In the genomic region with DNA sequence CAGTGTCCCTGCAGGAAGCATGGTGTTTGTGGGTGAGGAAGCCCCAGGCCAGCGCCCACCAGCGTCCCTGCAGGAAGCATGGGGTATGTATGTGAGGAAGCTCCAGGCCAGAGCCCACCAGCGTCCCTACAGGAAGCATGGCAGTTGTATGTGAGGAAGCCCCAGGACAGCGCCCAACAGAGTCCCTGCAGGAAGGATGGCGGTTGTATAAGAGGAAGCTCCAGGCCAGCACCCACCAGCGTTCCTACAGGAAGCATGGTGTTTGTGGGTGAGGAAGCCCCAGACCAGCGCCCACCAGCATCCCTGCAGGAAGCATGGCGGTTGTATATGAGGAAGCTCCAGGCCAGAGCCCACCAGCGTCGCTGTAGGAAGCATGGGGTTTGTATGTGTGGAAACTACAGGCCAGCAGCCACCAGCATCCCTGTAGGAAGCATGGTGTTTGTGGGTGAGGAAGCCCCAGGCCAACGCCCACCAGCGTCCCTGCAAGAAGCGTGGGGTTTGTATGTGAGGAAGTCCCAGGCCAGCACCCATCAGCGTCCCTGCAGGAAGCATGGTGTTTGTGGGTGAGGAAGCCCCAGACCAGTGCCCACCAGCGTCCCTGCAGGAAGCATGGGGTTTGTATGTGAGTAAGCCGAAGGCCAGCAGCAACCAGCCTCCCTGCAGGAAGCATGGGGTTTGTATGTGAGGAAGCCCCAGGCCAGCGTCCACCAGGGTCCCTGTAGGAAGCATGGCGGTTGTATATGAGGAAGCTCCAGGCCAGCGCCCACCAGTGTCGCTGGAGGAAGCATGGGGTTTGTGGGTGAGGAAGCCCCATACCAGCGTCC, we compare ENCODE assay signal across 21 cellular contexts.
DNase-seq lines count a peak whose midpoint lies in the region; ATAC-seq, FAIRE-seq and TF ChIP-seq lines count a peak whose summit lies in the region.
"Had no signal": no experiment of that assay in that cellular context is flagged by ENCODE, and none has a peak within 500 bp of the region (broad histone marks: within the 10 kb centered on the region; RNA-seq: fewer than 3 reads in every experiment).

No MANE protein-coding gene starts in this region.

- peaks cover 18 to 58% of the 10 kb centered on the region in 2 donors for H3K36me3 ChIP-seq in neuronal stem cell (replicated peaks in 1 of 2; ENCODE audit: control insufficient read depth in 2 of 2, insufficient read depth in 2 of 2, low read length in 2 of 2)

- H3K4me3 ChIP-seq in HL-60 (replicated peaks; ENCODE audit: insufficient read depth, low read length) (no peak overlapping the region), neuronal stem cell (ENCODE audit: low read length in 2 of 2) (peak overlapping the region in 1 of 2 donors; percentile 53)
- H3K4me3 ChIP-seq: Peyer's patch, SK-N-MC had no signal

- H3K4me3 Mint-ChIP-seq in CD14-positive monocyte, result peak overlapping the region in 1 of 2 donors; percentile 18
- H3K4me3 Mint-ChIP-seq in chondrocyte (ENCODE audit: unreplicated experiment), result no peak overlapping the region
- H3K4me3 Mint-ChIP-seq: H9 had no signal

- H3K9me3 Mint-ChIP-seq in CD14-positive monocyte, result peaks cover 0 to 7% (median 2%) of the 10 kb centered on the region in 7 donors
- H3K9me3 Mint-ChIP-seq in chondrocyte (ENCODE audit: low read depth), result peaks cover 14% of the 10 kb centered on the region

- H2BK120ac ChIP-seq in neuronal stem cell (ENCODE audit: low read depth, low read length), result no peak overlapping the region

- TF ChIP-seq CTCF in CD14-positive monocyte (IDR thresholded peaks at IDR 0.05) (no peak), HL-60 (IDR thresholded peaks at IDR 0.05; ENCODE audit: insufficient read depth, low read length) (no peak), chondrocyte (IDR thresholded peaks at IDR 0.05) (no peak), D721Med (IDR thresholded peaks at IDR 0.05; ENCODE audit: insufficient read depth, missing control alignments) (no peak)

- no peak overlapping the region for H3K4ac ChIP-seq in neuronal stem cell (ENCODE audit: low read length)

- H3K14ac ChIP-seq in neuronal stem cell (ENCODE audit: low read length), result peak overlapping the region; percentile 25

- H2AFZ ChIP-seq in neuronal stem cell (ENCODE audit: low read length), result no peak overlapping the region

- H3K18ac ChIP-seq in neuronal stem cell (ENCODE audit: low read length), result peak overlapping the region; percentile 82

- no peaks in the 10 kb centered on the region for H3K4me1 ChIP-seq in neuronal stem cell (ENCODE audit: control insufficient read depth in 2 of 2, insufficient read depth in 1 of 2, low read depth in 1 of 2, low read length in 2 of 2)
- H3K4me1 ChIP-seq: Peyer's patch had no signal

- no peak overlapping the region for H4K8ac ChIP-seq in neuronal stem cell (ENCODE audit: low read depth, low read length)

- H3K4me1 Mint-ChIP-seq in CD14-positive monocyte, result peaks cover 20% of the 10 kb centered on the region
- peaks cover 17% of the 10 kb centered on the region for H3K4me1 Mint-ChIP-seq in chondrocyte (ENCODE audit: low read depth)

- peak overlapping the region; percentile 63 for H3K27ac ChIP-seq in HL-60 (replicated peaks)
- no peak overlapping the region for H3K27ac ChIP-seq in neuronal stem cell (replicated peaks; ENCODE audit: low read length)
- H3K27ac ChIP-seq: Peyer's patch, SK-N-MC had no signal

- intact Hi-C loops in CD14-positive monocyte (cut with micrococcal nuclease), result no loop called here

- FAIRE-seq in D721Med (lab: Jason Lieb, UNC), result no peak

- H3K27me3 ChIP-seq in HL-60 (ENCODE audit: insufficient read depth, poor library complexity, severe bottlenecking) (no peaks in the 10 kb centered on the region), neuronal stem cell (ENCODE audit: control insufficient read depth in 3 of 3, insufficient read depth in 3 of 3, low read depth in 1 of 3, low read length in 3 of 3) (no peaks in the 10 kb centered on the region)
- H3K27me3 ChIP-seq: Peyer's patch had no signal

- no peak overlapping the region for H3K9ac ChIP-seq in neuronal stem cell (ENCODE audit: low read depth, low read length, poor library complexity)

- H3K27ac Mint-ChIP-seq in CD14-positive monocyte (peak overlapping the region in 4 of 7 donors; percentile 32 to 82 (median 73)), chondrocyte (ENCODE audit: unreplicated experiment) (no peak overlapping the region)
- H3K27ac Mint-ChIP-seq: H9 had no signal

- H2BK12ac ChIP-seq in neuronal stem cell (ENCODE audit: low read length), result no peak overlapping the region

- peak overlapping the region; percentile 52 for H3K23ac ChIP-seq in neuronal stem cell (ENCODE audit: low read depth, low read length, poor library complexity)

- H2AK5ac ChIP-seq in neuronal stem cell (ENCODE audit: low read depth, low read length), result no peak overlapping the region

- no peak overlapping the region for H4K91ac ChIP-seq in neuronal stem cell (ENCODE audit: low read depth, low read length, poor library complexity)

- peaks cover 0 to 2% of the 10 kb centered on the region in 2 donors for H3K9me3 ChIP-seq in neuronal stem cell (replicated peaks in 1 of 2; ENCODE audit: control insufficient read depth in 2 of 2, insufficient read depth in 1 of 2, low read depth in 1 of 2, low read length in 2 of 2)
- H3K9me3 ChIP-seq: Peyer's patch had no signal

- ATAC-seq in HG02938 (IDR thresholded peaks at IDR 0.05; ENCODE audit: unreplicated experiment), result no peak

- no CpG with 5 or more reads among the region's 21 CpGs for WGBS in neuronal stem cell (ENCODE audit: extremely low coverage in 2 of 2, insufficient read length in 2 of 2, insufficient replicate concordance in 1 of 2), 2 donors

- H3K36me3 Mint-ChIP-seq in CD14-positive monocyte (peaks cover 69 to 83% of the 10 kb centered on the region in 2 donors), chondrocyte (ENCODE audit: low read depth) (peaks cover 34% of the 10 kb centered on the region)

- H2BK5ac ChIP-seq in neuronal stem cell (ENCODE audit: low read length), result no peak overlapping the region

- no peak overlapping the region for H2BK15ac ChIP-seq in neuronal stem cell (ENCODE audit: low read length)

- no peak overlapping the region for H3K4me2 ChIP-seq in neuronal stem cell (ENCODE audit: insufficient read depth, low read length, poor library complexity, severe bottlenecking)

- H3K27me3 Mint-ChIP-seq in CD14-positive monocyte (ENCODE audit: low read depth in 3 of 3) (peaks cover 0 to 2% (median 0%) of the 10 kb centered on the region in 3 donors), chondrocyte (ENCODE audit: low read depth) (no peaks in the 10 kb centered on the region)

- no peaks in the 10 kb centered on the region for H3K79me1 ChIP-seq in neuronal stem cell (ENCODE audit: low read depth, low read length)

- DNase-seq in CD14-positive monocyte (ENCODE audit: low spot score) (no peak), HL-60 (ENCODE audit: low read depth in 1 of 2, low spot score in 1 of 2) (peak; percentile 43 to 58), chondrocyte (ENCODE audit: low spot score) (peak; percentile 77), neuronal stem cell (ENCODE audit: low spot score) (no peak), D721Med (ENCODE audit: insufficient read length, low spot score) (no peak)
- DNase-seq in activated CD4-positive, alpha-beta T cell treated with anti-CD3 and anti-CD28 coated beads for 48 hours, result no peak
- DNase-seq in central memory CD4-positive, alpha-beta T cell, result no peak
- DNase-seq: C1 segment of cervical spinal cord, DMS 273 treated with DMSO at 0.1 percent for 48 hours, DND-41, H9, IMR-90, MM.1S, NCI-H1092, NCI-H1436 treated with DMSO at 0.1 percent for 48 hours, NCI-H2029, NCI-H526, Peyer's patch, SHP77 had no signal

Comparison
In these comparisons a context has a peak if more than half of its experiments do, and no peak if none do; other contexts are left out.
1. DNase-seq: peak in HL-60 (2 of 2) and chondrocyte (single experiment); none in CD14-positive monocyte (single experiment), neuronal stem cell (single experiment), activated CD4-positive, alpha-beta T cell treated with anti-CD3 and anti-CD28 coated beads for 48 hours (single experiment), D721Med (single experiment) and central memory CD4-positive, alpha-beta T cell (single experiment).